Comparison of ENCODE assay signal across 1 cellular context in the genomic region with DNA sequence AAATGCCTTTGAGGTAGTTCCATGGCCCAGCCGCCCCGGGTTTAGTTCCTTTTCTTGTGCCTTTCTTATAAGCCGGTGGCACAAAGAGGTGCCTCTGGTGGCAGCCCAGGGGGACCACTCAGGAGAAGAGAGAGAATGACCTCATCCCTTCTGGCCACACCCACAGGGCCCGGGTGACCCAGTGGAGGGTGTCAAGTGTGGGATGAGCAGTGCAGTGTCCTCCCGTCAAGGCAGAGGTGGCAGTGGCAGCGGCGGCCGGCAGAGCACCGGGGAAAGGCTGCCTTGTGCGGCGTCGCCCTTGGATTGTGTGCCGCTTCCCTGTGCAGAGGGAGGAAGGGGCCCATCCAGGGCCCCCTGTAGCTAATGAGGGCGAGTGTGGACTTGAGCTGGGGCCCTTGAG.
TF ChIP-seq lines count a peak whose summit lies in the region.

No MANE protein-coding gene starts in this region.

TF ChIP-seq in HEK293, 187 proteins besides CTCF, POLR2A, EP300 and RAD21 (continued from another document):
- TF ChIP-seq ZNF473 (tag by site-specific recombination; IDR thresholded peaks at IDR 0.05), result no peak
